In the genomic region with DNA sequence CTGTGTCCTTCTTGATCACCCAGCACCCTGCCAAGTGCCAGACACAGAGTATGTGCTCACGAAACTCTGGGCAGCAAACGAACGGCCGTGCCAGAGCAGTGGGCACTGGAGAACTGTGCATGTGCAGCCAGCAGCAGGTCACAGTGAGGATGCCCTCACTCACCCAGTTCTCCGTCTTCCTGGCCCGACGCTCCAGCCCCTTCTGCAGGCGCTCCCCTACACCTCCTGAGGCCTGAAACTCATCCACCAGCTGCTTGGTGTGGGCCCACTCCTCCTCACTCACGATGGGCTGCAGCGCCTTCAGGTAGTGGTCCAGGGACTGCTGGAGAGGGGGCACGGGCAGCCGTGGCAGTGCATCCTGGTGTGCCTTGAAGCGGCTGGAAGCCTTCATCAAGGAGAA, we compare ENCODE assay signal across 18 cellular contexts.
"Had no signal": no experiment of that assay in that cellular context is flagged by ENCODE, and none has a peak within 500 bp of the region (broad histone marks: within the 10 kb centered on the region; RNA-seq: fewer than 3 reads in every experiment).

No MANE protein-coding gene starts in this region.

- H3K9me3 ChIP-seq: right atrium auricular region, suprapubic skin, thyroid gland had no signal

- H3K4me1 ChIP-seq: neural progenitor cell had no signal

- H3K27ac ChIP-seq: coronary artery, neural progenitor cell, right atrium auricular region, suprapubic skin, thyroid gland had no signal

- ATAC-seq: left colon; left ventricle myocardium superior; natural killer cell treated with Interleukin-12 subunit alpha and Interleukin-12 subunit beta and Interleukin-15 and Interleukin-18, amount 100 ng/mL, for 72 hours had no signal

- FAIRE-seq: urothelium cell line had no signal

- DNase-seq: effector CD4-positive, alpha-beta T cell; foreskin melanocyte; left ventricle myocardium superior; mesenchymal stem cell; midbrain; occipital lobe; stimulated activated CD4-positive, alpha-beta T cell treated with anti-CD3 and anti-CD28 coated beads, Interleukin-2, amount 100 ng/mL, for 48 hours; stimulated activated naive CD4-positive, alpha-beta T cell treated with Interleukin-2 at 50 U/mL for 16 hours; thyroid gland had no signal

- H3K4me3 ChIP-seq: coronary artery, lung, neural progenitor cell, right atrium auricular region, smooth muscle cell, suprapubic skin, thyroid gland had no signal

- H3K9ac ChIP-seq: neural progenitor cell had no signal

- H3K27me3 ChIP-seq: right atrium auricular region, suprapubic skin, thyroid gland had no signal

- H3K36me3 ChIP-seq: neural progenitor cell had no signal
